ENCODE assay signal across 9 cellular contexts in genomic region chr6:112296122-112296521, GRCh38. TPM values are rescaled to one million over a fixed set of nuclear protein-coding genes. Genes with fewer than 3 reads are reported as not detected.
DNase-seq lines count a peak whose midpoint lies in the region; ATAC-seq and TF ChIP-seq lines count a peak whose summit lies in the region.
"Had no signal": no experiment of that assay in that cellular context is flagged by ENCODE, and none has a peak within 500 bp of the region (broad histone marks: within the 10 kb centered on the region; RNA-seq: fewer than 3 reads in every experiment).

No MANE protein-coding gene starts in this region.

- TF ChIP-seq CTCF in PC-9 (conservative IDR thresholded peaks at IDR 0.05) (peak; percentile 74), cardiac muscle cell (IDR thresholded peaks at IDR 0.05; ENCODE audit: low read depth, low read length) (peak; percentile 61), esophagus muscularis mucosa (IDR thresholded peaks at IDR 0.05) (peak in 1 of 3 experiments; percentile 30), ovary (IDR thresholded peaks at IDR 0.05) (no peak)

- H3F3A ChIP-seq in GM23248 (ENCODE audit: insufficient read depth) (peaks cover 45% of the 10 kb centered on the region), PC-9 (ENCODE audit: insufficient read depth, low read depth) (peaks cover 44% of the 10 kb centered on the region)

- TF ChIP-seq POLR2A in esophagus muscularis mucosa (IDR thresholded peaks at IDR 0.05; ENCODE audit: low read depth) (no peak), ovary (IDR thresholded peaks at IDR 0.05) (no peak)

- H3K4me1 ChIP-seq in GM23248 (ENCODE audit: insufficient read depth): peaks cover 49% of the 10 kb centered on the region
- peaks cover 54% of the 10 kb centered on the region for H3K4me1 ChIP-seq in PC-9 (replicated peaks; ENCODE audit: insufficient read depth)
- peaks cover 8% of the 10 kb centered on the region for H3K4me1 ChIP-seq in cardiac muscle cell (ENCODE audit: low read depth)
- peaks cover 13 to 31% (median 24%) of the 10 kb centered on the region in 4 donors for H3K4me1 ChIP-seq in esophagus muscularis mucosa
- peaks cover 6% of the 10 kb centered on the region for H3K4me1 ChIP-seq in ovary (ENCODE audit: insufficient read depth)

- H3K9me3 ChIP-seq in GM23248 (ENCODE audit: low read depth): no peaks in the 10 kb centered on the region
- H3K9me3 ChIP-seq in PC-9 (ENCODE audit: insufficient read depth, low read depth): peaks cover 4% of the 10 kb centered on the region
- no peaks in the 10 kb centered on the region for H3K9me3 ChIP-seq in cardiac muscle cell (ENCODE audit: low read depth)
- H3K9me3 ChIP-seq in esophagus muscularis mucosa: no peaks in the 10 kb centered on the region
- no peaks in the 10 kb centered on the region for H3K9me3 ChIP-seq in ovary

- no peaks in the 10 kb centered on the region for H3K36me3 ChIP-seq in GM23248 (ENCODE audit: low read depth)
- H3K36me3 ChIP-seq in PC-9 (ENCODE audit: low read depth): no peaks in the 10 kb centered on the region
- no peaks in the 10 kb centered on the region for H3K36me3 ChIP-seq in cardiac muscle cell
- H3K36me3 ChIP-seq in esophagus muscularis mucosa: no peaks in the 10 kb centered on the region
- no peaks in the 10 kb centered on the region for H3K36me3 ChIP-seq in ovary

- no peak for ATAC-seq in GM19397 (IDR thresholded peaks at IDR 0.05; ENCODE audit: unreplicated experiment)

- no peaks in the 10 kb centered on the region for H3K79me2 ChIP-seq in GM23248 (ENCODE audit: insufficient read depth)
- peaks cover 25% of the 10 kb centered on the region for H3K79me2 ChIP-seq in PC-9 (ENCODE audit: low read depth)

- CTCF ChIA-PET in PC-9 (lab: Charles Lee): interaction anchor here (1.0 to 1.2 kb wide), 2 partner anchors 14 to 15 kb away, joined by 3 read pairs; no protein-coding TSS in a partner anchor

- H4K20me1 ChIP-seq in GM23248 (ENCODE audit: insufficient read depth) (no peaks in the 10 kb centered on the region), PC-9 (ENCODE audit: insufficient read depth) (no peaks in the 10 kb centered on the region)

- BruUV-seq in PC-9 (replicated peaks; lab: Mats Ljungman, UMichigan): no TSS peak

- H3K27me3 ChIP-seq in GM23248 (replicated peaks; ENCODE audit: insufficient read depth) (no peaks in the 10 kb centered on the region), PC-9 (ENCODE audit: insufficient read depth, low read depth) (no peaks in the 10 kb centered on the region), cardiac muscle cell (no peaks in the 10 kb centered on the region), esophagus muscularis mucosa (no peaks in the 10 kb centered on the region), ovary (no peaks in the 10 kb centered on the region)

- intact Hi-C loops in PC-9 (cut with micrococcal nuclease; ENCODE audit: unreplicated experiment): no loop called here
- intact Hi-C loops in esophagus muscularis mucosa (cut with DNase I): no loop called here
- intact Hi-C loops in ovary (cut with DNase I): no loop called here

- POLR2A ChIA-PET in PC-9 (lab: Charles Lee; ENCODE audit: unreplicated experiment): no interaction called here

- H3K9ac ChIP-seq in GM23248: 0 out of 2 replicates have a peak overlapping the region, but pooled peaks have one; percentile 37

- DNase-seq in G401 (ENCODE audit: low spot score) (peak; percentile 7), GM23248 (peak; percentile 90), PC-9 (peak; percentile 31 to 76), cardiac muscle cell (ENCODE audit: low read depth in 1 of 2, low spot score in 1 of 2) (peak; percentile 46 to 60), esophagus muscularis mucosa (ENCODE audit: extremely low spot score) (no peak), ovary (no peak), midbrain (lab: John Stamatoyannopoulos, UW) (no peak)

- no peak overlapping the region for H2AFZ ChIP-seq in GM23248
- H2AFZ ChIP-seq in PC-9: no peak overlapping the region

- 48 to 62% methylated on average over 2 of the region's 2 CpGs for WGBS in GM23248 (ENCODE audit: low coverage in 1 of 2, low lambda C conversion rate in 2 of 2, missing lambda C conversion rate in 2 of 2), 2 experiments
- 81% methylated on average over 2 of the region's 2 CpGs for WGBS in esophagus muscularis mucosa
- 72 to 93% (median 86%) methylated on average over 2 of the region's 2 CpGs for WGBS in ovary, 3 donors

- H3K9me2 ChIP-seq in GM23248 (ENCODE audit: insufficient read depth) (no peaks in the 10 kb centered on the region), PC-9 (ENCODE audit: insufficient read depth) (no peaks in the 10 kb centered on the region)

- H3K4me2 ChIP-seq in GM23248 (ENCODE audit: unreplicated experiment): peak overlapping the region; percentile 40
- H3K4me2 ChIP-seq in PC-9: peak overlapping the region; percentile 98

- H3K27ac ChIP-seq in GM23248: peak overlapping the region; percentile 100; the same call in 1 of the 2 replicates
- H3K27ac ChIP-seq in PC-9: peak overlapping the region; percentile 99
- H3K27ac ChIP-seq in cardiac muscle cell: no peak overlapping the region
- no peak overlapping the region for H3K27ac ChIP-seq in esophagus muscularis mucosa (replicated peaks in 1 of 4)
- H3K27ac ChIP-seq in ovary: no peak overlapping the region
- H3K27ac ChIP-seq: SK-N-MC had no signal

- in situ Hi-C loops in G401 (cut with HindIII; ENCODE audit: low sequenced_read_pairs): no loop called here
- in situ Hi-C loops in GM23248 (cut with MboI): no loop called here

- TF ChIP-seq EP300 in esophagus muscularis mucosa (IDR thresholded peaks at IDR 0.05) (no peak), ovary (IDR thresholded peaks at IDR 0.05) (no peak)

- H3K4me3 ChIP-seq in GM23248 (peak overlapping the region; percentile 13; the same call in 1 of the 2 replicates), PC-9 (no peak overlapping the region), cardiac muscle cell (no peak overlapping the region), esophagus muscularis mucosa (no peak overlapping the region), ovary (no peak overlapping the region)
- H3K4me3 ChIP-seq: SK-N-MC had no signal

RNA-seq across cellular contexts. Expression of gene LAMA4, which starts 41.8 kb away (rescaled TPM):
- 2.3 and 2.6 TPM in 2 replicates for total RNA-seq in G401 (2014; rRNA removed; shearing (Covaris generic))
- total RNA-seq in GM23248 (2014; rRNA removed; shearing (Covaris generic)): 429 and 440 TPM in 2 replicates
- 331 and 339 TPM in 2 replicates for polyA plus RNA-seq in GM23248 (2016; fragmentation: Nextera tagmentation; extraction: Ambion mirVana)
- total RNA-seq in PC-9 (2021): 58.3 and 91.0 TPM in 2 replicates
- total RNA-seq in cardiac muscle cell: 155 and 304 TPM in 2 replicates
- 162 and 244 TPM in 2 replicates for polyA plus RNA-seq in cardiac muscle cell
- total RNA-seq in esophagus muscularis mucosa: 100 to 1,000 TPM; 261 to 336 (median 303) TPM
- total RNA-seq in ovary: 10 to 100 TPM; 29.0 to 92.8 (median 42.5) TPM
- 10 to 100 TPM; 32.3 to 84.7 TPM for polyA plus RNA-seq in ovary

RNA-seq across cellular contexts. Expression of gene RFPL4B, which starts 51.0 kb away (rescaled TPM):
- 2.2 and 5.2 TPM in 2 replicates for total RNA-seq in G401 (2014; rRNA removed; shearing (Covaris generic))
- not detected in 2 replicates for total RNA-seq in GM23248 (2014; rRNA removed; shearing (Covaris generic))
- polyA plus RNA-seq in GM23248 (2016; fragmentation: Nextera tagmentation; extraction: Ambion mirVana) (0.10 TPM in 1 of 2 replicates, not detected in the other), cardiac muscle cell (not detected in 2 replicates), ovary (not detected)
- total RNA-seq in PC-9 (2021) (0.48 and 0.85 TPM in 2 replicates), cardiac muscle cell (not detected in 2 replicates), esophagus muscularis mucosa (not detected), ovary (not detected)

Comparison
In these comparisons a context has a peak if more than half of its experiments do, and no peak if none do; other contexts are left out.
1. DNase-seq: peak in G401 (single experiment), GM23248 (single experiment), PC-9 (2 of 2) and cardiac muscle cell (2 of 2); none in esophagus muscularis mucosa (single experiment), ovary (0 of 5) and midbrain (single experiment).
2. H3K27ac ChIP-seq: peak in GM23248 (single experiment) and PC-9 (single experiment); none in cardiac muscle cell (single experiment), esophagus muscularis mucosa (0 of 4) and ovary (0 of 2).
3. CTCF ChIP-seq: peak in PC-9 (single experiment) and cardiac muscle cell (single experiment); none in ovary (0 of 3).